Comparison of ENCODE assay signal across 11 cellular contexts in the genomic region with DNA sequence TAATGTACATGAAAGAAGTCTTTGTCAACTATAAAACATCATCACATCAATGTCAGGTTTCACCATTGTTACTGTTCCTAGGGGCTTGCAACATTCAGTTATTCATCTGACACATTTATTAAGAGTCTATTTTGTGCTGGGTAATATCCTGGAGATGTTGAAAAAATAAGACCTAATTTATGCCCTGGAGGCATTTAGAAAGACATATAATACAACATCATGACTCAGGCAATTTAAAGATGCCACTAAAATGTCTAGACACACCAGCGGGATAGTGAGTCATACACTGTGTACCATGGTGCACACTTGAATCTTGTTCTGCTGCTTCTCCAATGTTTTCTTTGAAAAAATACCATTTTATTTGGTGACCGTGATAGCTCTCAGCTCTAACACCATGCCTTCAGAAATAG. TPM values are rescaled to one million over a fixed set of nuclear protein-coding genes. Genes with fewer than 3 reads are reported as not detected.
DNase-seq lines count a peak whose midpoint lies in the region; ATAC-seq, FAIRE-seq and TF ChIP-seq lines count a peak whose summit lies in the region.
"Had no signal": no experiment of that assay in that cellular context is flagged by ENCODE, and none has a peak within 500 bp of the region (broad histone marks: within the 10 kb centered on the region; RNA-seq: fewer than 3 reads in every experiment).

No MANE protein-coding gene starts in this region.

- H3K36me3 Mint-ChIP-seq in chondrocyte (ENCODE audit: low read depth) (no peaks in the 10 kb centered on the region), nephron (ENCODE audit: low read depth) (no peaks in the 10 kb centered on the region)

- H3K9me3 ChIP-seq in BE2C = no peaks in the 10 kb centered on the region
- H3K9me3 ChIP-seq: tibial nerve had no signal

- TF ChIP-seq CTCF in BE2C (IDR thresholded peaks at IDR 0.05; ENCODE audit: low read depth, low read length) (no peak), chondrocyte (IDR thresholded peaks at IDR 0.05) (peak; percentile 29), nephron (IDR thresholded peaks at IDR 0.05; ENCODE audit: unreplicated experiment in 3 of 3) (no peak)

- H3K27ac Mint-ChIP-seq in chondrocyte (ENCODE audit: unreplicated experiment) (peak overlapping the region; percentile 100), nephron (peak overlapping the region in 2 of 3 experiments; percentile 49 to 79)

- H3K4me1 Mint-ChIP-seq in chondrocyte (ENCODE audit: low read depth) (peaks cover 40% of the 10 kb centered on the region), nephron (peaks cover 13% of the 10 kb centered on the region)

- no peaks in the 10 kb centered on the region for H3K27me3 Mint-ChIP-seq in chondrocyte (ENCODE audit: low read depth)
- peaks cover 6% of the 10 kb centered on the region for H3K27me3 Mint-ChIP-seq in nephron (ENCODE audit: low read depth)

- peak overlapping the region; percentile 5 for H3K4me3 ChIP-seq in BE2C (ENCODE audit: low read depth, low read length)
- H3K4me3 ChIP-seq: tibial nerve had no signal

- no peak for TF ChIP-seq POLR2A in GM12891 (IDR thresholded peaks at IDR 0.05; ENCODE audit: low read depth, low read length)

- no peaks in the 10 kb centered on the region for H3K27me3 ChIP-seq in BE2C
- H3K27me3 ChIP-seq: tibial nerve had no signal

- FAIRE-seq in GM12891 (lab: Jason Lieb, UNC) = no peak
- no peak for FAIRE-seq in GM19239 (lab: Jason Lieb, UNC)

- no peak for ATAC-seq in HG03025 (IDR thresholded peaks at IDR 0.05; ENCODE audit: low FRiP score, unreplicated experiment)

- H3K4me3 Mint-ChIP-seq in chondrocyte (ENCODE audit: unreplicated experiment) (peak overlapping the region; percentile 57), nephron (no peak overlapping the region)

- H3K4me1 ChIP-seq in BE2C = peaks cover 26% of the 10 kb centered on the region

- H3K36me3 ChIP-seq in BE2C = no peaks in the 10 kb centered on the region
- H3K36me3 ChIP-seq: tibial nerve had no signal

- DNase-seq in BE2C = no peak
- DNase-seq in NCI-H146 treated with DMSO at 0.1 percent for 48 hours (lab: John Stamatoyannopoulos, UW; ENCODE audit: unreplicated experiment) = peak; percentile 52
- no peak for DNase-seq in chondrocyte (ENCODE audit: low spot score)
- no peak for DNase-seq in GM12891 (ENCODE audit: insufficient read length, low spot score)
- no peak for DNase-seq in GM19239 (ENCODE audit: insufficient read length, low spot score)
- no peak for DNase-seq in OCI-M1 (lab: John Stamatoyannopoulos, UW)
- DNase-seq: NCI-H2081 treated with DMSO at 0.1 percent for 48 hours; stimulated activated CD4-positive, alpha-beta T cell treated with anti-CD3 and anti-CD28 coated beads, Interleukin-15, amount 100 ng/mL, for 24 hours had no signal

- H3K9me3 Mint-ChIP-seq in chondrocyte (ENCODE audit: low read depth) (peaks cover 7% of the 10 kb centered on the region), nephron (no peaks in the 10 kb centered on the region)

TF ChIP-seq in GM12891, 5 proteins besides CTCF, POLR2A, EP300 and RAD21:
- TF ChIP-seq PAX5 (IDR thresholded peaks at IDR 0.05; ENCODE audit: insufficient read depth, low read length, severe bottlenecking) = no peak
- no peak for TF ChIP-seq POLR2AphosphoS5 (IDR thresholded peaks at IDR 0.05; ENCODE audit: low read depth, low read length)
- TF ChIP-seq TAF1 (IDR thresholded peaks at IDR 0.05; ENCODE audit: low read depth, low read length) = no peak
- no peak for TF ChIP-seq POU2F2 (IDR thresholded peaks at IDR 0.05; ENCODE audit: low read depth, low read length)
- TF ChIP-seq SPI1 (IDR thresholded peaks at IDR 0.05; ENCODE audit: low read depth, low read length) = no peak

RNA-seq across cellular contexts. Expression of a gene that starts 19.1 kb away (rescaled TPM):
- 0.49 TPM for polyA plus RNA-seq in BE2C (2012; ENCODE audit: insufficient read depth, insufficient read length, low read depth)
- total RNA-seq in chondrocyte = 11.3 to 30.2 TPM (median 13.0 TPM) in 3 replicates
- polyA plus RNA-seq in GM12891 (2012; ENCODE audit: low read depth, missing spikeins) = not detected
